ENCODE assay signal across 11 cellular contexts in genomic region chr1:154474802-154475201, GRCh38. TPM values are rescaled to one million over a fixed set of nuclear protein-coding genes. Genes with fewer than 3 reads are reported as not detected.
DNase-seq lines count a peak whose midpoint lies in the region; ATAC-seq and TF ChIP-seq lines count a peak whose summit lies in the region.
"Had no signal": no experiment of that assay in that cellular context is flagged by ENCODE, and none has a peak within 500 bp of the region (broad histone marks: within the 10 kb centered on the region; RNA-seq: fewer than 3 reads in every experiment).

No MANE protein-coding gene starts in this region.

- peak overlapping the region; percentile 66 for H3K27ac ChIP-seq in colonic mucosa
- no peak overlapping the region for H3K27ac ChIP-seq in CD8-positive, alpha-beta memory T cell (ENCODE audit: low read depth, low read length)
- H3K27ac ChIP-seq in trophoblast cell (ENCODE audit: low read depth, low read length): no peak overlapping the region

- H3K27ac Mint-ChIP-seq in CD8-positive, alpha-beta memory T cell: no peak overlapping the region

- H3K36me3 ChIP-seq in MG63 (no peaks in the 10 kb centered on the region), colonic mucosa (no peaks in the 10 kb centered on the region), mucosa of descending colon (ENCODE audit: low read depth) (no peaks in the 10 kb centered on the region), trophoblast cell (ENCODE audit: control insufficient read depth in 1 of 2, insufficient read depth in 2 of 2, low read length in 2 of 2) (no peaks in the 10 kb centered on the region)
- no peaks in the 10 kb centered on the region for H3K36me3 ChIP-seq in CD8-positive, alpha-beta memory T cell (ENCODE audit: insufficient read depth, low read length)

- no peaks in the 10 kb centered on the region for H3K36me3 Mint-ChIP-seq in CD8-positive, alpha-beta memory T cell
- no peaks in the 10 kb centered on the region for H3K36me3 Mint-ChIP-seq in activated T-cell treated with anti-CD3 and anti-CD28 coated beads, Interleukin-2, amount 50 U/mL, for 4 hours (ENCODE audit: insufficient read depth)

- POLR2A ChIA-PET in CD8-positive, alpha-beta memory T cell (lab: Charles Lee): no interaction called here

- no peak overlapping the region for H3K4me3 Mint-ChIP-seq in CD8-positive, alpha-beta memory T cell
- H3K4me3 Mint-ChIP-seq in activated T-cell treated with anti-CD3 and anti-CD28 coated beads, Interleukin-2, amount 50 U/mL, for 4 hours: no peak overlapping the region

- CTCF ChIA-PET in CD8-positive, alpha-beta memory T cell (lab: Charles Lee): interaction anchor here (1.5 kb wide), 1 partner anchor 72 kb away, joined by 4 read pairs; no protein-coding TSS in a partner anchor

- no peak overlapping the region for H2AFZ ChIP-seq in trophoblast cell (ENCODE audit: insufficient read depth, low read length, poor library complexity)

- H3K9me3 Mint-ChIP-seq in CD8-positive, alpha-beta memory T cell: no peaks in the 10 kb centered on the region
- no peaks in the 10 kb centered on the region for H3K9me3 Mint-ChIP-seq in activated T-cell treated with anti-CD3 and anti-CD28 coated beads, Interleukin-2, amount 50 U/mL, for 4 hours

- no peak overlapping the region for H3K23ac ChIP-seq in trophoblast cell (ENCODE audit: low read length)

- H3K4me1 Mint-ChIP-seq in CD8-positive, alpha-beta memory T cell: peaks cover 2 to 6% (median 3%) of the 10 kb centered on the region in 3 donors
- H3K4me1 Mint-ChIP-seq in activated T-cell treated with anti-CD3 and anti-CD28 coated beads, Interleukin-2, amount 50 U/mL, for 4 hours (ENCODE audit: low read depth): peaks cover 18% of the 10 kb centered on the region

- TF ChIP-seq CTCF in colonic mucosa (IDR thresholded peaks at IDR 0.05) (no peak), mucosa of descending colon (IDR thresholded peaks at IDR 0.05) (no peak)

- H3K9me3 ChIP-seq in MG63: no peaks in the 10 kb centered on the region
- H3K9me3 ChIP-seq in colonic mucosa: no peaks in the 10 kb centered on the region
- no peaks in the 10 kb centered on the region for H3K9me3 ChIP-seq in mucosa of descending colon
- H3K9me3 ChIP-seq in CD8-positive, alpha-beta memory T cell (ENCODE audit: low read length): no peaks in the 10 kb centered on the region
- H3K9me3 ChIP-seq in trophoblast cell (ENCODE audit: insufficient read depth, low read depth, low read length): peaks cover 2% of the 10 kb centered on the region

- H2BK5ac ChIP-seq in trophoblast cell (ENCODE audit: low read depth, low read length, poor library complexity): no peak overlapping the region

- H4K12ac ChIP-seq in trophoblast cell (ENCODE audit: low read depth, low read length): no peak overlapping the region

- no peak overlapping the region for H2BK12ac ChIP-seq in trophoblast cell (ENCODE audit: low read length)

- peak; percentile 73 for ATAC-seq in mucosa of descending colon
- ATAC-seq in activated T-cell treated with anti-CD3 and anti-CD28 coated beads, Interleukin-2, amount 50 U/mL, for 4 hours: no peak

- no peaks in the 10 kb centered on the region for H3K79me2 ChIP-seq in trophoblast cell (ENCODE audit: control insufficient read depth, insufficient read depth, low read length, poor library complexity)

- no CpG with 5 or more reads among the region's 3 CpGs for WGBS in trophoblast cell (ENCODE audit: extremely low coverage, insufficient coverage, insufficient read length)

- peaks cover 0 to 6% of the 10 kb centered on the region in 2 donors for H3K27me3 Mint-ChIP-seq in CD8-positive, alpha-beta memory T cell
- H3K27me3 Mint-ChIP-seq in activated T-cell treated with anti-CD3 and anti-CD28 coated beads, Interleukin-2, amount 50 U/mL, for 4 hours (ENCODE audit: low read depth): no peaks in the 10 kb centered on the region

- no peak overlapping the region for H3K18ac ChIP-seq in trophoblast cell (ENCODE audit: low read length)

- no peak overlapping the region for H3K4me2 ChIP-seq in trophoblast cell (ENCODE audit: low read length)

- H2BK120ac ChIP-seq in trophoblast cell (ENCODE audit: insufficient read depth, low read length, poor library complexity): no peak overlapping the region

- intact Hi-C loops in colonic mucosa (cut with DNase I): loop anchor here (5.0 kb wide), 1 partner anchor 68 kb away; the partner anchor contains the start of gene IL6R
- intact Hi-C loops in mucosa of descending colon (cut with DNase I, micrococcal nuclease): no loop called here

- H3K4me1 ChIP-seq in colonic mucosa (no peaks in the 10 kb centered on the region), mucosa of descending colon (ENCODE audit: low read depth) (peaks cover 24% of the 10 kb centered on the region), trophoblast cell (ENCODE audit: control insufficient read depth in 1 of 2, insufficient read depth in 2 of 2, low read length in 2 of 2) (no peaks in the 10 kb centered on the region)
- H3K4me1 ChIP-seq in CD8-positive, alpha-beta memory T cell (ENCODE audit: insufficient read depth, low read length): peaks cover 8% of the 10 kb centered on the region

- H3K27me3 ChIP-seq in MG63: no peaks in the 10 kb centered on the region
- no peaks in the 10 kb centered on the region for H3K27me3 ChIP-seq in colonic mucosa
- no peaks in the 10 kb centered on the region for H3K27me3 ChIP-seq in CD8-positive, alpha-beta memory T cell (ENCODE audit: insufficient read depth, low read length, poor library complexity, severe bottlenecking)
- no peaks in the 10 kb centered on the region for H3K27me3 ChIP-seq in trophoblast cell (ENCODE audit: insufficient read depth, low read length)

- DNase-seq in AML-193 (lab: John Stamatoyannopoulos, UW) (peak; percentile 47 to 62), MG63 (peak; percentile 45), colonic mucosa (peak; percentile 92), mucosa of descending colon (peak; percentile 67 to 90 (median 75)), NCI-H510A (lab: John Stamatoyannopoulos, UW) (no peak), trophoblast cell (no peak)
- DNase-seq in CD8-positive, alpha-beta memory T cell: no peak
- no peak for DNase-seq in activated T-cell treated with anti-CD3 and anti-CD28 coated beads, Interleukin-2, amount 50 U/mL, for 4 hours
- DNase-seq: DMS79, H7, NCI-H2171 treated with DMSO at 0.1 percent for 48 hours had no signal

- no peaks in the 10 kb centered on the region for H3K79me1 ChIP-seq in trophoblast cell (ENCODE audit: low read length)

- H4K8ac ChIP-seq in trophoblast cell (ENCODE audit: low read depth, low read length): no peak overlapping the region

- H3K14ac ChIP-seq in trophoblast cell (ENCODE audit: low read length): no peak overlapping the region

- H3K4me3 ChIP-seq in MG63 (no peak overlapping the region), colonic mucosa (no peak overlapping the region), mucosa of descending colon (no peak overlapping the region), trophoblast cell (ENCODE audit: low read depth, low read length) (no peak overlapping the region)
- H3K4me3 ChIP-seq in CD8-positive, alpha-beta memory T cell (ENCODE audit: low read length): no peak overlapping the region

- no peak overlapping the region for H3K4ac ChIP-seq in trophoblast cell (ENCODE audit: low read depth, low read length)

- H3K9ac ChIP-seq in colonic mucosa (ENCODE audit: low read depth in 2 of 2, low read length in 2 of 2) (peak overlapping the region in 1 of 2 donors; percentile 46), trophoblast cell (ENCODE audit: low read length) (no peak overlapping the region)

- no peak overlapping the region for H2AK5ac ChIP-seq in trophoblast cell (ENCODE audit: low read length)

- no peak overlapping the region for H4K91ac ChIP-seq in trophoblast cell (ENCODE audit: low read depth, low read length)

RNA-seq across cellular contexts. Expression of gene TDRD10, which starts 27.2 kb away (rescaled TPM):
- not detected in 2 replicates for total RNA-seq in MG63 (2014; rRNA removed; shearing (Covaris generic); ENCODE audit: low replicate concordance)
- total RNA-seq in colonic mucosa (under 1 TPM; 0.42 to 0.67 TPM), mucosa of descending colon (1 to 10 TPM in 1 of 3 donors, under 1 TPM in 2; 0.65 to 2.0 (median 0.72) TPM)
- total RNA-seq in CD8-positive, alpha-beta memory T cell: not detected
- polyA plus RNA-seq in CD8-positive, alpha-beta memory T cell: not detected
- not detected for total RNA-seq in activated T-cell treated with anti-CD3 and anti-CD28 coated beads, Interleukin-2, amount 50 U/mL, for 4 hours
- not detected in 2 replicates for polyA plus RNA-seq in trophoblast cell (2013)

RNA-seq across cellular contexts. Expression of gene SHE, which starts 27.4 kb away (rescaled TPM):
- not detected in 2 replicates for total RNA-seq in MG63 (2014; rRNA removed; shearing (Covaris generic); ENCODE audit: low replicate concordance)
- 1 to 10 TPM; 1.7 to 3.9 TPM for total RNA-seq in colonic mucosa
- 1 to 10 TPM; 3.6 to 7.7 (median 6.0) TPM for total RNA-seq in mucosa of descending colon
- total RNA-seq in CD8-positive, alpha-beta memory T cell: not detected
- polyA plus RNA-seq in CD8-positive, alpha-beta memory T cell: not detected
- under 1 TPM; 0.03 to 0.14 (median 0.05) TPM for total RNA-seq in activated T-cell treated with anti-CD3 and anti-CD28 coated beads, Interleukin-2, amount 50 U/mL, for 4 hours
- under 0.01 and 0.01 TPM in 2 replicates for polyA plus RNA-seq in trophoblast cell (2013)

Comparison
In these comparisons a context has a peak if more than half of its experiments do, and no peak if none do; other contexts are left out.
1. DNase-seq: peak in AML-193 (2 of 2), MG63 (single experiment), colonic mucosa (single experiment) and mucosa of descending colon (3 of 3); none in NCI-H510A (single experiment), CD8-positive, alpha-beta memory T cell (0 of 5), activated T-cell treated with anti-CD3 and anti-CD28 coated beads, Interleukin-2, amount 50 U/mL, for 4 hours (single experiment) and trophoblast cell (0 of 2).